8 cellular contexts compared by ENCODE assay signal in the genomic region with DNA sequence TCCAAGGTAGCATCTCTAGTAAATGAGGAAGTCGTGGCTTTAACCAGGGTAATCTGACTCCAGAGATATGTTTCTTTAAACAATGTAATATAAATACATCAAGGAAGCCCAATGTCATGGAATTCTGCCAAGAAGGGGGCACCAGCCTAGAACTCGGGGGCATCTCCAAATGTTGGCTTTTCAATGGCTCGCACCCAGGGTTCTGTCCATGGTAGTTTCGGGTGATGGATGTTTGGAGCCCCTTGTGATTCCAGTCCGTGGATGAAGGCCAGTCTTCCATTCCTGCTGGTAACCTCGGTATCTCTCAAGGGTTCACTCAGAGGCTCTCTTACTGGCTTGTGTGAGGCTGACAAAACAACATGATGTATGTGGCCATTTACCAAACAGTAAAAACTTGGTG.
"Had no signal": no experiment of that assay in that cellular context is flagged by ENCODE, and none has a peak within 500 bp of the region (broad histone marks: within the 10 kb centered on the region; RNA-seq: fewer than 3 reads in every experiment).

No MANE protein-coding gene starts in this region.

- H3K27ac Mint-ChIP-seq: H9, HFFc6 had no signal

- H3K36me3 ChIP-seq: HAP-1 had no signal

- H3K9me3 ChIP-seq: HAP-1 had no signal

- H3K4me1 ChIP-seq: HAP-1 had no signal

- H3K4me3 Mint-ChIP-seq: H9, HFFc6 had no signal

- H2AFZ ChIP-seq: GM23248 had no signal

- H3K27ac ChIP-seq: GM23248 had no signal

- DNase-seq: GM23248, GOT3, H7, H9, HCEC 1CT, HFFc6 had no signal

- H3K9me3 Mint-ChIP-seq: HFFc6 had no signal

- ATAC-seq: HCT116 had no signal

- H3K4me3 ChIP-seq: GM23248, HAP-1 had no signal

- H3K9ac ChIP-seq: GM23248 had no signal
